Comparison of ENCODE assay signal across 8 cellular contexts in the genomic region with DNA sequence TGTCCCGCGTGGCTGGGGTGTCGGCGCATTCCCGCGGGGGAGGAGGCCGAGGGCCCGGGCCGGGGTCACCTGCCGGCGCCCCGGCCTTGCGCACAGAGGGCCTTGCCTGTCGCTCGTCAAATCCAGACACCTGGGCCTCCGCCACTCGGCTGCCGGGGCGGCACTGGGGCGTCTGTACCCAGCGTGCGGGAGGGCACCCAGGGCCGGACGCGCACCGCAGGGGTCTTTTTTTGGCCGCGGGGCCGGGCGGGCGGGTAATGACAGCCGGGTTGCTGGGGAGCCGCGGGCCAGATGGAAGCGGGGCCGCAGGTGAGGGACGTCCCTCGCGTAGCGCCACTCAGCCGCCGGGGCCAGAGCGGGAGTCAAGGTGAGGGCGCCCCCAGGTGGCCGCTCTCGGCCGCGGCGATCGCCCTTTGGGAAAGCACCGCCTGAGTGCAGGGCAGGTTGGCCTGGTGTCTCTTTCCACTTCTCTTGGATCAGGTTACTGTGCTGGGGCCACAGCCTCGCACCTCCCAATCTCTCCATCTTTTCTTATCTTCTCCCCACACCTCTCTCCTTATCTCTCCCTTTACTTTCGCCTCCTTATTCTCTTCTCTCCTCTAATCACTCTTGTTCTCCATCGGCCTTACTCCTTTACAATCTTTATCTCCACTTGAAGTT. TPM values are rescaled to one million over a fixed set of nuclear protein-coding genes. Genes with fewer than 3 reads are reported as not detected.
A peak's percentile ranks its signal among the peaks of the same experiment; 100 is the strongest.
DNase-seq lines count a peak whose midpoint lies in the region; ATAC-seq and TF ChIP-seq lines count a peak whose summit lies in the region.

No MANE protein-coding gene starts in this region.

- peaks cover 68% of the 10 kb centered on the region for H3K4me1 Mint-ChIP-seq in brain

- peaks cover 43% of the 10 kb centered on the region for H3K27me3 Mint-ChIP-seq in brain

- TF ChIP-seq CTCF in GM10266 (IDR thresholded peaks at IDR 0.05; ENCODE audit: control insufficient read depth, insufficient read depth, low read depth, missing control alignments), result peak; percentile 93
- peak; percentile 66 for TF ChIP-seq CTCF in WERI-Rb-1 (IDR thresholded peaks at IDR 0.05; ENCODE audit: low read depth, low read length)
- TF ChIP-seq CTCF in brain (conservative IDR thresholded peaks at IDR 0.05), result peak; percentile 64 to 80

- H3K4me3 Mint-ChIP-seq in brain, result peak overlapping the region in 4 of 5 experiments; percentile 40 to 73 (median 69)

- no peak overlapping the region for H3K4me3 ChIP-seq in WERI-Rb-1 (ENCODE audit: low read depth, low read length)

- no peaks in the 10 kb centered on the region for H3K9me3 ChIP-seq in WERI-Rb-1 (ENCODE audit: severe bottlenecking)

- DNase-seq in GM10266 (ENCODE audit: extremely low spot score) (peak; percentile 84), WERI-Rb-1 (no peak), iPS-NIHi7 (ENCODE audit: extremely low spot score) (peak; percentile 78), SW 1271 (lab: John Stamatoyannopoulos, UW) (no peak)
- peak; percentile 63 to 83 for DNase-seq in stimulated activated CD4-positive, alpha-beta T cell treated with anti-CD3 and anti-CD28 coated beads, Interleukin-12 subunit alpha, Interleukin-12 subunit beta, amount 100 ng/mL, for 24 hours (ENCODE audit: low read depth in 2 of 2)

- no peaks in the 10 kb centered on the region for H3K36me3 ChIP-seq in WERI-Rb-1

- H3K27ac Mint-ChIP-seq in brain, result peak overlapping the region; percentile 29 to 81 (median 61)

- H3K27ac ChIP-seq in WERI-Rb-1, result no peak overlapping the region

- no peaks in the 10 kb centered on the region for H3K36me3 Mint-ChIP-seq in brain

- peak; percentile 51 for ATAC-seq in HG03571 (IDR thresholded peaks at IDR 0.05; ENCODE audit: unreplicated experiment)
- ATAC-seq in GM21576 (IDR thresholded peaks at IDR 0.05; ENCODE audit: unreplicated experiment), result no peak

- peaks cover 0 to 3% (median 0%) of the 10 kb centered on the region in 5 experiments for H3K9me3 Mint-ChIP-seq in brain

- H3K27me3 ChIP-seq in WERI-Rb-1 (ENCODE audit: insufficient read depth, low read depth, severe bottlenecking), result no peaks in the 10 kb centered on the region

RNA-seq across cellular contexts. Expression of a gene that starts 3.5 kb away (rescaled TPM):
- 85.1 TPM for polyA plus RNA-seq in brain (ENCODE audit: insufficient read depth, low read depth, low replicate concordance)

RNA-seq across cellular contexts. Expression of a gene that starts 38.7 kb away (rescaled TPM):
- 113 TPM for polyA plus RNA-seq in brain (ENCODE audit: insufficient read depth, low read depth, low replicate concordance)

RNA-seq across cellular contexts. Expression of a gene that starts 45.2 kb away (rescaled TPM):
- polyA plus RNA-seq in brain (ENCODE audit: insufficient read depth, low read depth, low replicate concordance), result 34.3 TPM

Comparison
In these comparisons a context has a peak if more than half of its experiments do, and no peak if none do; other contexts are left out.
1. DNase-seq: peak in GM10266 (single experiment), iPS-NIHi7 (single experiment) and stimulated activated CD4-positive, alpha-beta T cell treated with anti-CD3 and anti-CD28 coated beads, Interleukin-12 subunit alpha, Interleukin-12 subunit beta, amount 100 ng/mL, for 24 hours (2 of 2); none in WERI-Rb-1 (single experiment) and SW 1271 (0 of 2).
2. Peak in every context shown above with its lines, with median percentiles within 50 percentile points of each other: CTCF ChIP-seq.